2 cellular contexts compared by ENCODE assay signal in genomic region chr16:4949986-4950385, GRCh38.
TF ChIP-seq lines count a peak whose summit lies in the region.

No MANE protein-coding gene starts in this region.

TF ChIP-seq in HEK293T, 16 proteins besides CTCF, POLR2A, EP300 and RAD21:
- TF ChIP-seq TARDBP (IDR thresholded peaks at IDR 0.05) (no peak), ZNF384 (IDR thresholded peaks at IDR 0.05) (0 out of 2 replicates have a peak, but pooled peaks have one; percentile 26)
TF ChIP-seq in HEK293T: peak in this region for 1.

TF ChIP-seq in H1, 55 proteins besides CTCF, POLR2A, EP300 and RAD21:
- TF ChIP-seq, protein P1, sequence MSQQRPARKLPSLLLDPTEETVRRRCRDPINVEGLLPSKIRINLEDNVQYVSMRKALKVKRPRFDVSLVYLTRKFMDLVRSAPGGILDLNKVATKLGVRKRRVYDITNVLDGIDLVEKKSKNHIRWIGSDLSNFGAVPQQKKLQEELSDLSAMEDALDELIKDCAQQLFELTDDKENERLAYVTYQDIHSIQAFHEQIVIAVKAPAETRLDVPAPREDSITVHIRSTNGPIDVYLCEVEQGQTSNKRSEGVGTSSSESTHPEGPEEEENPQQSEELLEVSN (IDR thresholded peaks at IDR 0.05) = no peak
- TF ChIP-seq SIN3A (conservative IDR thresholded peaks at IDR 0.05 in 1 of 2, IDR thresholded peaks at IDR 0.05 in 1 of 2; ENCODE audit: low read depth in 1 of 2, low read length in 2 of 2) (no peak), ZNF274 (IDR thresholded peaks at IDR 0.05; ENCODE audit: borderline replicate concordance, extremely low read depth, low read length) (no peak), HDAC2 (IDR thresholded peaks at IDR 0.05; ENCODE audit: borderline replicate concordance in 1 of 2, low read depth in 2 of 2, low read length in 2 of 2) (no peak), ASH2L (IDR thresholded peaks at IDR 0.05; ENCODE audit: low read length) (no peak), SAP30 (IDR thresholded peaks at IDR 0.05; ENCODE audit: insufficient read depth, insufficient replicate concordance, low read length) (no peak), BCL11A (IDR thresholded peaks at IDR 0.05; ENCODE audit: low read depth in 2 of 2, low read length in 2 of 2) (no peak), CTBP2 (IDR thresholded peaks at IDR 0.05; ENCODE audit: borderline replicate concordance, insufficient read depth, insufficient read length, low read length) (no peak), NRF1 (IDR thresholded peaks at IDR 0.05; ENCODE audit: low read depth, low read length) (no peak), EGR1 (IDR thresholded peaks at IDR 0.05; ENCODE audit: borderline replicate concordance, low read depth, low read length) (no peak), TCF12 (IDR thresholded peaks at IDR 0.05; ENCODE audit: low read depth, low read length) (no peak), SUZ12 (IDR thresholded peaks at IDR 0.05; ENCODE audit: low read length) (no peak), SIRT6 (IDR thresholded peaks at IDR 0.05; ENCODE audit: low read length) (no peak), KDM4A (IDR thresholded peaks at IDR 0.05; ENCODE audit: low read depth, low read length, severe bottlenecking) (no peak), RFX5 (IDR thresholded peaks at IDR 0.05; ENCODE audit: borderline replicate concordance, low read depth, low read length) (no peak), GTF2F1 (IDR thresholded peaks at IDR 0.05; ENCODE audit: borderline replicate concordance, low read depth, low read length) (no peak), CHD1 (IDR thresholded peaks at IDR 0.05; ENCODE audit: low read depth, low read length) (no peak), RBBP5 (IDR thresholded peaks at IDR 0.05; ENCODE audit: borderline replicate concordance, low read depth, low read length) (no peak)
